ENCODE assay signal across 1 cellular context in the genomic region with DNA sequence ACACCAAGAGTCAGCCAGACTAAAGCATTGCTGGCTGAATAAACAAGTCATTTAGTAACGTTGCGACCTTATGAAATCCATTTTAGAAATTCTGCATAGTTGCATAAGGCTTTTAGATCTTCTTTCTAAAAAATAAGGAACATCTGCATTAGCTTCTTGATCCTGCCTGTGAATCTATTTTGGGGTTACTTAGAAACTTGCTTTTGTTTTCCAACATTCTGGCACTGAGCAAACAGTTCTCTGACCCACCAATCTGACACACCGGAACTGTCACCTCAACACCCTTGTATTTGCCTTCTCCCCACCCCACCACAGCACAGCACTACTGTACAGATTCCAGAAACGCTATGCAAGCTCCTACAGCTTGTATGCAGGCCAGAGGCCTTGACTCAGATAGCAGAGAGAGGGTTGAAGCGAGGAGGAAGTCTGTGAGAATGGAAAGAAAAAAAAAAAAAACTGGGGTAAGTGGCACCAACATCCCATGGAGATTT.
TF ChIP-seq lines count a peak whose summit lies in the region.

No MANE protein-coding gene starts in this region.

TF ChIP-seq in HepG2, 621 proteins besides CTCF, POLR2A, EP300 and RAD21 (continued from another document and continues in another):
- TF ChIP-seq, protein P1, sequence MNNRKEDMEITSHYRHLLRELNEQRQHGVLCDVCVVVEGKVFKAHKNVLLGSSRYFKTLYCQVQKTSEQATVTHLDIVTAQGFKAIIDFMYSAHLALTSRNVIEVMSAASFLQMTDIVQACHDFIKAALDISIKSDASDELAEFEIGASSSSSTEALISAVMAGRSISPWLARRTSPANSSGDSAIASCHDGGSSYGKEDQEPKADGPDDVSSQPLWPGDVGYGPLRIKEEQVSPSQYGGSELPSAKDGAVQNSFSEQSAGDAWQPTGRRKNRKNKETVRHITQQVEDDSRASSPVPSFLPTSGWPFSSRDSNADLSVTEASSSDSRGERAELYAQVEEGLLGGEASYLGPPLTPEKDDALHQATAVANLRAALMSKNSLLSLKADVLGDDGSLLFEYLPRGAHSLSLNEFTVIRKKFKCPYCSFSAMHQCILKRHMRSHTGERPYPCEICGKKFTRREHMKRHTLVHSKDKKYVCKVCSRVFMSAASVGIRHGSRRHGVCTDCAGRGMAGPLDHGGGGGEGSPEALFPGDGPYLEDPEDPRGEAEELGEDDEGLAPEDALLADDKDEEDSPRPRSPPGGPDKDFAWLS (CRISPR knock-in tag; IDR thresholded peaks at IDR 0.05; ENCODE audit: borderline replicate concordance) = no peak
- TF ChIP-seq, protein P2, sequence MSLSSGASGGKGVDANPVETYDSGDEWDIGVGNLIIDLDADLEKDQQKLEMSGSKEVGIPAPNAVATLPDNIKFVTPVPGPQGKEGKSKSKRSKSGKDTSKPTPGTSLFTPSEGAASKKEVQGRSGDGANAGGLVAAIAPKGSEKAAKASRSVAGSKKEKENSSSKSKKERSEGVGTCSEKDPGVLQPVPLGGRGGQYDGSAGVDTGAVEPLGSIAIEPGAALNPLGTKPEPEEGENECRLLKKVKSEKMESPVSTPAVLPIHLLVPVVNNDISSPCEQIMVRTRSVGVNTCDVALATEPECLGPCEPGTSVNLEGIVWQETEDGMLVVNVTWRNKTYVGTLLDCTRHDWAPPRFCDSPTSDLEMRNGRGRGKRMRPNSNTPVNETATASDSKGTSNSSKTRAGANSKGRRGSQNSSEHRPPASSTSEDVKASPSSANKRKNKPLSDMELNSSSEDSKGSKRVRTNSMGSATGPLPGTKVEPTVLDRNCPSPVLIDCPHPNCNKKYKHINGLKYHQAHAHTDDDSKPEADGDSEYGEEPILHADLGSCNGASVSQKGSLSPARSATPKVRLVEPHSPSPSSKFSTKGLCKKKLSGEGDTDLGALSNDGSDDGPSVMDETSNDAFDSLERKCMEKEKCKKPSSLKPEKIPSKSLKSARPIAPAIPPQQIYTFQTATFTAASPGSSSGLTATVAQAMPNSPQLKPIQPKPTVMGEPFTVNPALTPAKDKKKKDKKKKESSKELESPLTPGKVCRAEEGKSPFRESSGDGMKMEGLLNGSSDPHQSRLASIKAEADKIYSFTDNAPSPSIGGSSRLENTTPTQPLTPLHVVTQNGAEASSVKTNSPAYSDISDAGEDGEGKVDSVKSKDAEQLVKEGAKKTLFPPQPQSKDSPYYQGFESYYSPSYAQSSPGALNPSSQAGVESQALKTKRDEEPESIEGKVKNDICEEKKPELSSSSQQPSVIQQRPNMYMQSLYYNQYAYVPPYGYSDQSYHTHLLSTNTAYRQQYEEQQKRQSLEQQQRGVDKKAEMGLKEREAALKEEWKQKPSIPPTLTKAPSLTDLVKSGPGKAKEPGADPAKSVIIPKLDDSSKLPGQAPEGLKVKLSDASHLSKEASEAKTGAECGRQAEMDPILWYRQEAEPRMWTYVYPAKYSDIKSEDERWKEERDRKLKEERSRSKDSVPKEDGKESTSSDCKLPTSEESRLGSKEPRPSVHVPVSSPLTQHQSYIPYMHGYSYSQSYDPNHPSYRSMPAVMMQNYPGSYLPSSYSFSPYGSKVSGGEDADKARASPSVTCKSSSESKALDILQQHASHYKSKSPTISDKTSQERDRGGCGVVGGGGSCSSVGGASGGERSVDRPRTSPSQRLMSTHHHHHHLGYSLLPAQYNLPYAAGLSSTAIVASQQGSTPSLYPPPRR (CRISPR knock-in tag; IDR thresholded peaks at IDR 0.05; ENCODE audit: borderline replicate concordance) = peak; percentile 86; the same call in 1 of the 2 replicates
- TF ChIP-seq ZNF629 (CRISPR knock-in tag; conservative IDR thresholded peaks at IDR 0.05) = no peak
- TF ChIP-seq, protein P3, sequence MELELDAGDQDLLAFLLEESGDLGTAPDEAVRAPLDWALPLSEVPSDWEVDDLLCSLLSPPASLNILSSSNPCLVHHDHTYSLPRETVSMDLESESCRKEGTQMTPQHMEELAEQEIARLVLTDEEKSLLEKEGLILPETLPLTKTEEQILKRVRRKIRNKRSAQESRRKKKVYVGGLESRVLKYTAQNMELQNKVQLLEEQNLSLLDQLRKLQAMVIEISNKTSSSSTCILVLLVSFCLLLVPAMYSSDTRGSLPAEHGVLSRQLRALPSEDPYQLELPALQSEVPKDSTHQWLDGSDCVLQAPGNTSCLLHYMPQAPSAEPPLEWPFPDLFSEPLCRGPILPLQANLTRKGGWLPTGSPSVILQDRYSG (CRISPR knock-in tag; IDR thresholded peaks at IDR 0.05) = no peak
- peak; percentile 62 for TF ChIP-seq CREM (IDR thresholded peaks at IDR 0.05)
- no peak for TF ChIP-seq CREM (CRISPR knock-in tag; IDR thresholded peaks at IDR 0.05)
- TF ChIP-seq ZNF460 (CRISPR knock-in tag; IDR thresholded peaks at IDR 0.05; ENCODE audit: borderline replicate concordance) = no peak
- TF ChIP-seq GFI1 (CRISPR knock-in tag; IDR thresholded peaks at IDR 0.05; ENCODE audit: borderline replicate concordance) = peak; percentile 93
- no peak for TF ChIP-seq TBP (CRISPR knock-in tag; IDR thresholded peaks at IDR 0.05)
- no peak for TF ChIP-seq HNRNPK (IDR thresholded peaks at IDR 0.05; ENCODE audit: low read depth, low read length, poor library complexity, severe bottlenecking)
- TF ChIP-seq NR3C1 (CRISPR knock-in tag; IDR thresholded peaks at IDR 0.05) = no peak
- TF ChIP-seq, protein P4, sequence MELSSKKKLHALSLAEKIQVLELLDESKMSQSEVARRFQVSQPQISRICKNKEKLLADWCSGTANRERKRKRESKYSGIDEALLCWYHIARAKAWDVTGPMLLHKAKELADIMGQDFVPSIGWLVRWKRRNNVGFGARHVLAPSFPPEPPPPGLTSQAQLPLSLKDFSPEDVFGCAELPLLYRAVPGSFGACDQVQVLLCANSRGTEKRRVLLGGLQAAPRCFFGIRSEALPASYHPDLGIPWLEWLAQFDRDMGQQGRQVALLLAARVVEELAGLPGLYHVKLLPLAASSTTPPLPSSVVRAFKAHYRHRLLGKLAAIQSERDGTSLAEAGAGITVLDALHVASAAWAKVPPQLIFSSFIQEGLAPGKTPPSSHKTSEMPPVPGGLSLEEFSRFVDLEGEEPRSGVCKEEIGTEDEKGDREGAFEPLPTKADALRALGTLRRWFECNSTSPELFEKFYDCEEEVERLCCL (CRISPR knock-in tag; IDR thresholded peaks at IDR 0.05; ENCODE audit: borderline replicate concordance) = no peak
- TF ChIP-seq ZBTB21 (CRISPR knock-in tag; IDR thresholded peaks at IDR 0.05) = no peak
- no peak for TF ChIP-seq TCF12 (IDR thresholded peaks at IDR 0.05)
- TF ChIP-seq TCF12 (CRISPR knock-in tag; IDR thresholded peaks at IDR 0.05) = 0 out of 2 replicates have a peak, but pooled peaks have one; percentile 37
- peak; percentile 96 for TF ChIP-seq SAP130 (CRISPR knock-in tag; IDR thresholded peaks at IDR 0.05; ENCODE audit: low read depth)
- TF ChIP-seq, protein P5, sequence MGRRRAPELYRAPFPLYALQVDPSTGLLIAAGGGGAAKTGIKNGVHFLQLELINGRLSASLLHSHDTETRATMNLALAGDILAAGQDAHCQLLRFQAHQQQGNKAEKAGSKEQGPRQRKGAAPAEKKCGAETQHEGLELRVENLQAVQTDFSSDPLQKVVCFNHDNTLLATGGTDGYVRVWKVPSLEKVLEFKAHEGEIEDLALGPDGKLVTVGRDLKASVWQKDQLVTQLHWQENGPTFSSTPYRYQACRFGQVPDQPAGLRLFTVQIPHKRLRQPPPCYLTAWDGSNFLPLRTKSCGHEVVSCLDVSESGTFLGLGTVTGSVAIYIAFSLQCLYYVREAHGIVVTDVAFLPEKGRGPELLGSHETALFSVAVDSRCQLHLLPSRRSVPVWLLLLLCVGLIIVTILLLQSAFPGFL (CRISPR knock-in tag; IDR thresholded peaks at IDR 0.05) = no peak
- TF ChIP-seq, protein P6, sequence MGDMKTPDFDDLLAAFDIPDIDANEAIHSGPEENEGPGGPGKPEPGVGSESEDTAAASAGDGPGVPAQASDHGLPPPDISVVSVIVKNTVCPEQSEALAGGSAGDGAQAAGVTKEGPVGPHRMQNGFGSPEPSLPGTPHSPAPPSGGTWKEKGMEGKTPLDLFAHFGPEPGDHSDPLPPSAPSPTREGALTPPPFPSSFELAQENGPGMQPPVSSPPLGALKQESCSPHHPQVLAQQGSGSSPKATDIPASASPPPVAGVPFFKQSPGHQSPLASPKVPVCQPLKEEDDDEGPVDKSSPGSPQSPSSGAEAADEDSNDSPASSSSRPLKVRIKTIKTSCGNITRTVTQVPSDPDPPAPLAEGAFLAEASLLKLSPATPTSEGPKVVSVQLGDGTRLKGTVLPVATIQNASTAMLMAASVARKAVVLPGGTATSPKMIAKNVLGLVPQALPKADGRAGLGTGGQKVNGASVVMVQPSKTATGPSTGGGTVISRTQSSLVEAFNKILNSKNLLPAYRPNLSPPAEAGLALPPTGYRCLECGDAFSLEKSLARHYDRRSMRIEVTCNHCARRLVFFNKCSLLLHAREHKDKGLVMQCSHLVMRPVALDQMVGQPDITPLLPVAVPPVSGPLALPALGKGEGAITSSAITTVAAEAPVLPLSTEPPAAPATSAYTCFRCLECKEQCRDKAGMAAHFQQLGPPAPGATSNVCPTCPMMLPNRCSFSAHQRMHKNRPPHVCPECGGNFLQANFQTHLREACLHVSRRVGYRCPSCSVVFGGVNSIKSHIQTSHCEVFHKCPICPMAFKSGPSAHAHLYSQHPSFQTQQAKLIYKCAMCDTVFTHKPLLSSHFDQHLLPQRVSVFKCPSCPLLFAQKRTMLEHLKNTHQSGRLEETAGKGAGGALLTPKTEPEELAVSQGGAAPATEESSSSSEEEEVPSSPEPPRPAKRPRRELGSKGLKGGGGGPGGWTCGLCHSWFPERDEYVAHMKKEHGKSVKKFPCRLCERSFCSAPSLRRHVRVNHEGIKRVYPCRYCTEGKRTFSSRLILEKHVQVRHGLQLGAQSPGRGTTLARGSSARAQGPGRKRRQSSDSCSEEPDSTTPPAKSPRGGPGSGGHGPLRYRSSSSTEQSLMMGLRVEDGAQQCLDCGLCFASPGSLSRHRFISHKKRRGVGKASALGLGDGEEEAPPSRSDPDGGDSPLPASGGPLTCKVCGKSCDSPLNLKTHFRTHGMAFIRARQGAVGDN (CRISPR knock-in tag; IDR thresholded peaks at IDR 0.05) = no peak
- TF ChIP-seq MAFF (IDR thresholded peaks at IDR 0.05; ENCODE audit: low read depth, low read length) = 0 out of 2 replicates have a peak, but pooled peaks have one; percentile 34
- no peak for TF ChIP-seq SNAI1 (CRISPR knock-in tag; IDR thresholded peaks at IDR 0.05; ENCODE audit: borderline replicate concordance)
- TF ChIP-seq ZNF737 (CRISPR knock-in tag; IDR thresholded peaks at IDR 0.05; ENCODE audit: borderline replicate concordance) = no peak
- TF ChIP-seq SMARCC2 (IDR thresholded peaks at IDR 0.05) = no peak
- TF ChIP-seq ZFY (CRISPR knock-in tag; IDR thresholded peaks at IDR 0.05) = peak; percentile 61
- TF ChIP-seq MED1 (CRISPR knock-in tag; IDR thresholded peaks at IDR 0.05) = peak; percentile 90
- TF ChIP-seq TAF1 (CRISPR knock-in tag; IDR thresholded peaks at IDR 0.05) = no peak
- TF ChIP-seq NCOA5 (CRISPR knock-in tag; IDR thresholded peaks at IDR 0.05) = no peak
- TF ChIP-seq JARID2 (CRISPR knock-in tag; IDR thresholded peaks at IDR 0.05; ENCODE audit: insufficient replicate concordance) = no peak
- peak in 1 of 2 experiments; percentile 67; a peak in 3 of 4 replicates for TF ChIP-seq NR2F1 (CRISPR knock-in tag; IDR thresholded peaks at IDR 0.05)
- TF ChIP-seq ZNF772 (CRISPR knock-in tag; IDR thresholded peaks at IDR 0.05) = no peak
- TF ChIP-seq, protein P7, sequence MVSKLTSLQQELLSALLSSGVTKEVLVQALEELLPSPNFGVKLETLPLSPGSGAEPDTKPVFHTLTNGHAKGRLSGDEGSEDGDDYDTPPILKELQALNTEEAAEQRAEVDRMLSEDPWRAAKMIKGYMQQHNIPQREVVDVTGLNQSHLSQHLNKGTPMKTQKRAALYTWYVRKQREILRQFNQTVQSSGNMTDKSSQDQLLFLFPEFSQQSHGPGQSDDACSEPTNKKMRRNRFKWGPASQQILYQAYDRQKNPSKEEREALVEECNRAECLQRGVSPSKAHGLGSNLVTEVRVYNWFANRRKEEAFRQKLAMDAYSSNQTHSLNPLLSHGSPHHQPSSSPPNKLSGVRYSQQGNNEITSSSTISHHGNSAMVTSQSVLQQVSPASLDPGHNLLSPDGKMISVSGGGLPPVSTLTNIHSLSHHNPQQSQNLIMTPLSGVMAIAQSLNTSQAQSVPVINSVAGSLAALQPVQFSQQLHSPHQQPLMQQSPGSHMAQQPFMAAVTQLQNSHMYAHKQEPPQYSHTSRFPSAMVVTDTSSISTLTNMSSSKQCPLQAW (CRISPR knock-in tag; IDR thresholded peaks at IDR 0.05) = peak; percentile 93
- TF ChIP-seq ZNF160 (CRISPR knock-in tag; IDR thresholded peaks at IDR 0.05) = no peak
- peak; percentile 67; the same call in 1 of the 2 replicates for TF ChIP-seq JUND (CRISPR knock-in tag; IDR thresholded peaks at IDR 0.05)
- TF ChIP-seq, protein P8, sequence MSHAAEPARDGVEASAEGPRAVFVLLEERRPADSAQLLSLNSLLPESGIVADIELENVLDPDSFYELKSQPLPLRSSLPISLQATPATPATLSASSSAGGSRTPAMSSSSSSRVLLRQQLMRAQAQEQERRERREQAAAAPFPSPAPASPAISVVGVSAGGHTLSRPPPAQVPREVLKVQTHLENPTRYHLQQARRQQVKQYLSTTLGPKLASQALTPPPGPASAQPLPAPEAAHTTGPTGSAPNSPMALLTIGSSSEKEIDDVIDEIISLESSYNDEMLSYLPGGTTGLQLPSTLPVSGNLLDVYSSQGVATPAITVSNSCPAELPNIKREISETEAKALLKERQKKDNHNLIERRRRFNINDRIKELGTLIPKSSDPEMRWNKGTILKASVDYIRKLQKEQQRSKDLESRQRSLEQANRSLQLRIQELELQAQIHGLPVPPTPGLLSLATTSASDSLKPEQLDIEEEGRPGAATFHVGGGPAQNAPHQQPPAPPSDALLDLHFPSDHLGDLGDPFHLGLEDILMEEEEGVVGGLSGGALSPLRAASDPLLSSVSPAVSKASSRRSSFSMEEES (CRISPR knock-in tag; IDR thresholded peaks at IDR 0.05) = peak; percentile 48; the same call in 1 of the 2 replicates
- TF ChIP-seq ERF (CRISPR knock-in tag; IDR thresholded peaks at IDR 0.05) = peak; percentile 89
- TF ChIP-seq HOXD1 (CRISPR knock-in tag; IDR thresholded peaks at IDR 0.05) = no peak
- TF ChIP-seq NFIB (CRISPR knock-in tag; IDR thresholded peaks at IDR 0.05; ENCODE audit: borderline replicate concordance) = no peak
- TF ChIP-seq ZNF75D (CRISPR knock-in tag; IDR thresholded peaks at IDR 0.05; ENCODE audit: borderline replicate concordance) = no peak
- no peak for TF ChIP-seq ZNF557 (CRISPR knock-in tag; IDR thresholded peaks at IDR 0.05)
- TF ChIP-seq KMT2B (CRISPR knock-in tag; IDR thresholded peaks at IDR 0.05) = peak; percentile 78
- TF ChIP-seq ZNF12 (CRISPR knock-in tag; IDR thresholded peaks at IDR 0.05) = no peak; the same call in 1 of the 2 replicates
- peak in 1 of 2 experiments; percentile 31; a peak in 1 of 4 replicates for TF ChIP-seq KLF16 (CRISPR knock-in tag; IDR thresholded peaks at IDR 0.05)
- no peak for TF ChIP-seq ZNF446 (CRISPR knock-in tag; IDR thresholded peaks at IDR 0.05)
- no peak for TF ChIP-seq ZSCAN30 (CRISPR knock-in tag; IDR thresholded peaks at IDR 0.05)
- TF ChIP-seq, protein P9, sequence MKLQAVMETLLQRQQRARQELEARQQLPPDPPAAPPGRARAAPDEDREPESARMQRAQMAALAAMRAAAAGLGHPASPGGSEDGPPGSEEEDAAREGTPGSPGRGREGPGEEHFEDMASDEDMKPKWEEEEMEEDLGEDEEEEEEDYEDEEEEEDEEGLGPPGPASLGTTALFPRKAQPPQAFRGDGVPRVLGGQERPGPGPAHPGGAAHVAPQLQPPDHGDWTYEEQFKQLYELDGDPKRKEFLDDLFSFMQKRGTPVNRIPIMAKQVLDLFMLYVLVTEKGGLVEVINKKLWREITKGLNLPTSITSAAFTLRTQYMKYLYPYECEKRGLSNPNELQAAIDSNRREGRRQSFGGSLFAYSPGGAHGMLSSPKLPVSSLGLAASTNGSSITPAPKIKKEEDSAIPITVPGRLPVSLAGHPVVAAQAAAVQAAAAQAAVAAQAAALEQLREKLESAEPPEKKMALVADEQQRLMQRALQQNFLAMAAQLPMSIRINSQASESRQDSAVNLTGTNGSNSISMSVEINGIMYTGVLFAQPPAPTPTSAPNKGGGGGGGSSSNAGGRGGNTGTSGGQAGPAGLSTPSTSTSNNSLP (IDR thresholded peaks at IDR 0.05; ENCODE audit: low read depth, low read length) = no peak
- peak; percentile 91 for TF ChIP-seq PHF21A (CRISPR knock-in tag; IDR thresholded peaks at IDR 0.05)
